21 cellular contexts compared by ENCODE assay signal in genomic region chr2:68040078-68040477, GRCh38. TPM values are rescaled to one million over a fixed set of nuclear protein-coding genes. Genes with fewer than 3 reads are reported as not detected.
DNase-seq lines count a peak whose midpoint lies in the region; ATAC-seq and TF ChIP-seq lines count a peak whose summit lies in the region.
"Had no signal": no experiment of that assay in that cellular context is flagged by ENCODE, and none has a peak within 500 bp of the region (broad histone marks: within the 10 kb centered on the region; RNA-seq: fewer than 3 reads in every experiment).

No MANE protein-coding gene starts in this region.

- no peaks in the 10 kb centered on the region for H3K9me3 Mint-ChIP-seq in HFFc6
- no peaks in the 10 kb centered on the region for H3K9me3 Mint-ChIP-seq in activated T-helper 17 cell treated with anti-CD3 and anti-CD28 coated beads, Interleukin-2, amount 50 U/mL, for 72 hours
- H3K9me3 Mint-ChIP-seq: CD4-positive, CD25-positive, alpha-beta regulatory T cell; H9 had no signal

- H3K4me3 Mint-ChIP-seq in HFFc6, result peak overlapping the region; percentile 55
- no peak overlapping the region for H3K4me3 Mint-ChIP-seq in activated T-helper 17 cell treated with anti-CD3 and anti-CD28 coated beads, Interleukin-2, amount 50 U/mL, for 72 hours
- H3K4me3 Mint-ChIP-seq: CD4-positive, CD25-positive, alpha-beta regulatory T cell; H9 had no signal

- H3K36me3 ChIP-seq in adipocyte (ENCODE audit: control insufficient read depth, insufficient read depth, low read length, severe bottlenecking), result peaks cover 12% of the 10 kb centered on the region

- H3K4me1 ChIP-seq in adipocyte (ENCODE audit: control insufficient read depth, insufficient read depth, low read length), result peaks cover 20% of the 10 kb centered on the region
- H3K4me1 ChIP-seq: SJCRH30 had no signal

- DNase-seq in Ammon's horn (ENCODE audit: low spot score) (peak; percentile 8), HFFc6 (peak; percentile 10), adipocyte (ENCODE audit: low read depth) (peak; percentile 13), inferior parietal cortex (ENCODE audit: extremely low spot score) (peak; percentile 20)
- DNase-seq: CD4-positive, CD25-positive, alpha-beta regulatory T cell; DMS79; H9; Karpas-422; MV-4-11; NCI-H1105 treated with DMSO at 0.1 percent for 48 hours; NCI-H2029 treated with DMSO at 0.1 percent for 48 hours; NCI-H345; NCI-H524; NCI-H774; NK-92 treated with Interleukin-12 subunit alpha and Interleukin-12 subunit beta, amount 100 ng/mL, for 24 hours; SJCRH30 had no signal

- peaks cover 25% of the 10 kb centered on the region for H3K36me3 Mint-ChIP-seq in HFFc6 (ENCODE audit: low read depth)
- H3K36me3 Mint-ChIP-seq in activated T-helper 17 cell treated with anti-CD3 and anti-CD28 coated beads, Interleukin-2, amount 50 U/mL, for 72 hours (ENCODE audit: low read depth), result peaks cover 33% of the 10 kb centered on the region

- no peak overlapping the region for H3K9ac ChIP-seq in adipocyte (ENCODE audit: low read length)

- TF ChIP-seq CTCF in HFFc6 (IDR thresholded peaks at IDR 0.05), result no peak

- H3K27me3 Mint-ChIP-seq in HFFc6 (ENCODE audit: insufficient read depth), result no peaks in the 10 kb centered on the region
- no peaks in the 10 kb centered on the region for H3K27me3 Mint-ChIP-seq in activated T-helper 17 cell treated with anti-CD3 and anti-CD28 coated beads, Interleukin-2, amount 50 U/mL, for 72 hours
- H3K27me3 Mint-ChIP-seq: CD4-positive, CD25-positive, alpha-beta regulatory T cell had no signal

- no peaks in the 10 kb centered on the region for H3K9me3 ChIP-seq in adipocyte (ENCODE audit: control insufficient read depth, low read length)
- H3K9me3 ChIP-seq: SJCRH30 had no signal

- peak overlapping the region; percentile 67 for H3K27ac Mint-ChIP-seq in HFFc6
- no peak overlapping the region for H3K27ac Mint-ChIP-seq in activated T-helper 17 cell treated with anti-CD3 and anti-CD28 coated beads, Interleukin-2, amount 50 U/mL, for 72 hours
- H3K27ac Mint-ChIP-seq: CD4-positive, CD25-positive, alpha-beta regulatory T cell; H9 had no signal

- H3K4me3 ChIP-seq in adipocyte (ENCODE audit: low read length), result no peak overlapping the region
- H3K4me3 ChIP-seq: SJCRH30 had no signal

- no peaks in the 10 kb centered on the region for H3K27me3 ChIP-seq in adipocyte (replicated peaks; ENCODE audit: control insufficient read depth, insufficient read depth, low read length)
- H3K27me3 ChIP-seq: SJCRH30 had no signal

- no peak for ATAC-seq in activated T-helper 17 cell treated with anti-CD3 and anti-CD28 coated beads, Interleukin-2, amount 50 U/mL, for 72 hours (replicated peaks)
- ATAC-seq in HG02884 (IDR thresholded peaks at IDR 0.05; ENCODE audit: unreplicated experiment) (no peak), HG02759 (IDR thresholded peaks at IDR 0.05; ENCODE audit: unreplicated experiment) (no peak), HG02973 (IDR thresholded peaks at IDR 0.05; ENCODE audit: unreplicated experiment) (no peak)
- ATAC-seq: Panc1 had no signal

- peaks cover 61% of the 10 kb centered on the region for H3K4me1 Mint-ChIP-seq in HFFc6 (ENCODE audit: low read depth)
- H3K4me1 Mint-ChIP-seq in activated T-helper 17 cell treated with anti-CD3 and anti-CD28 coated beads, Interleukin-2, amount 50 U/mL, for 72 hours, result no peaks in the 10 kb centered on the region
- H3K4me1 Mint-ChIP-seq: H9 had no signal

RNA-seq across cellular contexts. Expression of gene C1D, which starts 22.7 kb away (rescaled TPM):
- total RNA-seq in HFFc6 (2021; fragmentation: NEBNext Ultra II Directional; extraction: Animal tissue kit (Norgen Biotek cat#: 25700)), result 10 to 100 TPM; 15.8 to 19.9 (median 18.1) TPM
- 10 to 100 TPM; 16.8 to 17.8 TPM for total RNA-seq in activated T-helper 17 cell treated with anti-CD3 and anti-CD28 coated beads, Interleukin-2, amount 50 U/mL, for 72 hours
